8 cellular contexts compared by ENCODE assay signal in genomic region chr13:94192576-94192975, GRCh38.
DNase-seq lines count a peak whose midpoint lies in the region; ATAC-seq and TF ChIP-seq lines count a peak whose summit lies in the region.

No MANE protein-coding gene starts in this region.

- H3K36me3 ChIP-seq in ascending aorta (no peaks in the 10 kb centered on the region), spleen (no peaks in the 10 kb centered on the region)

- no peak overlapping the region for H3K4me3 Mint-ChIP-seq in nephron

- no peak for TF ChIP-seq POLR2A in spleen (IDR thresholded peaks at IDR 0.05)

- intact Hi-C loops in ascending aorta (cut with DNase I) (no loop called here), spleen (cut with DNase I; ENCODE audit: low total_unique reads) (no loop called here)

- no peak for ATAC-seq in HG03280 (IDR thresholded peaks at IDR 0.05; ENCODE audit: unreplicated experiment)

- H3K4me1 ChIP-seq in ascending aorta (no peaks in the 10 kb centered on the region), spleen (no peaks in the 10 kb centered on the region)

- no peak overlapping the region for H3K4me3 ChIP-seq in ascending aorta
- no peak overlapping the region for H3K4me3 ChIP-seq in spleen

- H3K27me3 Mint-ChIP-seq in nephron (ENCODE audit: low read depth): no peaks in the 10 kb centered on the region

- H3K27ac ChIP-seq in ascending aorta (no peak overlapping the region), spleen (no peak overlapping the region)

- H3K4me1 Mint-ChIP-seq in nephron: peaks cover 12% of the 10 kb centered on the region

- H3K27me3 ChIP-seq in ascending aorta (no peaks in the 10 kb centered on the region), spleen (replicated peaks in 1 of 7) (no peaks in the 10 kb centered on the region)

- TF ChIP-seq CTCF in LNCAP (IDR thresholded peaks at IDR 0.05) (peak; percentile 57), ascending aorta (IDR thresholded peaks at IDR 0.05) (peak in 2 of 3 experiments; percentile 11 to 15), nephron (IDR thresholded peaks at IDR 0.05; ENCODE audit: unreplicated experiment in 3 of 3) (peak; percentile 19 to 39 (median 24)), spleen (IDR thresholded peaks at IDR 0.05 in 8 of 11, conservative IDR thresholded peaks at IDR 0.05 in 3 of 11) (peak in 3 of 11 experiments; percentile 8 to 21 (median 13))

- no peaks in the 10 kb centered on the region for H3K9me3 Mint-ChIP-seq in nephron

- peak; percentile 27 to 28 for DNase-seq in activated T-cell treated with anti-CD3 and anti-CD28 coated beads, Interleukin-2, amount 50 U/mL, for 48 hours
- DNase-seq in activated T-cell treated with anti-CD3 and anti-CD28 coated beads for 4 hours (no peak), ascending aorta (ENCODE audit: low spot score in 2 of 2) (no peak), spleen (no peak), pons (ENCODE audit: low spot score) (no peak)

- WGBS in spleen, 5 donors: 85 to 100% (median 96%) methylated on average over 1 of the region's 1 CpG

- H3K27ac Mint-ChIP-seq in nephron: no peak overlapping the region

- no peaks in the 10 kb centered on the region for H3K36me3 Mint-ChIP-seq in nephron (ENCODE audit: low read depth)

- H3K9me3 ChIP-seq in ascending aorta (no peaks in the 10 kb centered on the region), spleen (no peaks in the 10 kb centered on the region)

Comparison
In these comparisons a context has a peak if more than half of its experiments do, and no peak if none do; other contexts are left out.
1. DNase-seq: peak in activated T-cell treated with anti-CD3 and anti-CD28 coated beads, Interleukin-2, amount 50 U/mL, for 48 hours (2 of 2); none in activated T-cell treated with anti-CD3 and anti-CD28 coated beads for 4 hours (single experiment), ascending aorta (0 of 2), spleen (single experiment) and pons (single experiment).